In genomic region chr12:62895351-62895750, GRCh38 we compare ENCODE assay signal across 26 cellular contexts. TPM values are rescaled to one million over a fixed set of nuclear protein-coding genes. Genes with fewer than 3 reads are reported as not detected.
"Had no signal": no experiment of that assay in that cellular context is flagged by ENCODE, and none has a peak within 500 bp of the region (broad histone marks: within the 10 kb centered on the region; RNA-seq: fewer than 3 reads in every experiment).

No MANE protein-coding gene starts in this region.

- ATAC-seq: activated T-helper 17 cell treated with anti-CD3 and anti-CD28 coated beads, Interleukin-2, amount 50 U/mL, for 72 hours; K562; T-helper 17 cell had no signal

- DNase-seq: activated B cell treated with CpG ODN at 0.5 μM for 24 hours; activated CD4-positive, alpha-beta memory T cell treated with anti-CD3 and anti-CD28 coated beads for 36 hours; activated CD4-positive, alpha-beta T cell treated with anti-CD3 and anti-CD28 coated beads for 1 hour; activated CD4-positive, alpha-beta T cell treated with anti-CD3 and anti-CD28 coated beads, Interleukin-2, amount 10 ng/mL, durations not matched to agents 24 days and 14 days; activated CD8-positive, alpha-beta memory T cell treated with anti-CD3 and anti-CD28 coated beads for 24 hours; activated gamma-delta T cell; activated naive CD4-positive, alpha-beta T cell treated with anti-CD3 and anti-CD28 coated beads for 36 hours; activated naive CD8-positive, alpha-beta T cell treated with anti-CD3 and anti-CD28 coated beads for 36 hours; activated T-cell treated with anti-CD3 and anti-CD28 coated beads for 4 hours; activated T-cell treated with anti-CD3 and anti-CD28 coated beads, Interleukin-2, amount 50 U/mL, for 48 hours; brain microvascular endothelial cell; Karpas-422; MM.1S; NCI-H1105; NCI-H1436 treated with DMSO at 0.1 percent for 48 hours; NCI-H2029; NCI-H2107; NCI-H2171 treated with DMSO at 0.1 percent for 48 hours; NCI-H345; NCI-H510A; NCI-H82; SIG-M5; T-helper 17 cell; T-helper 9 cell had no signal

- FAIRE-seq: K562 had no signal

- H3K4me3 ChIP-seq: K562 had no signal

- H3K27ac ChIP-seq: brain microvascular endothelial cell had no signal

- H3K36me3 ChIP-seq: brain microvascular endothelial cell had no signal

- H3K27me3 ChIP-seq: brain microvascular endothelial cell had no signal

RNA-seq across cellular contexts. Expression of gene PPM1H, which starts 39.6 kb away (rescaled TPM):
- total RNA-seq: activated B cell treated with CpG ODN at 0.5 μM for 24 hours; activated CD4-positive, alpha-beta memory T cell treated with anti-CD3 and anti-CD28 coated beads for 36 hours; activated CD4-positive, alpha-beta T cell treated with anti-CD3 and anti-CD28 coated beads, Interleukin-2, amount 10 ng/mL, durations not matched to agents 24 days and 14 days; activated naive CD4-positive, alpha-beta T cell treated with anti-CD3 and anti-CD28 coated beads for 36 hours; activated T-helper 17 cell treated with anti-CD3 and anti-CD28 coated beads, Interleukin-2, amount 50 U/mL, for 72 hours had no signal
